In the genomic region with DNA sequence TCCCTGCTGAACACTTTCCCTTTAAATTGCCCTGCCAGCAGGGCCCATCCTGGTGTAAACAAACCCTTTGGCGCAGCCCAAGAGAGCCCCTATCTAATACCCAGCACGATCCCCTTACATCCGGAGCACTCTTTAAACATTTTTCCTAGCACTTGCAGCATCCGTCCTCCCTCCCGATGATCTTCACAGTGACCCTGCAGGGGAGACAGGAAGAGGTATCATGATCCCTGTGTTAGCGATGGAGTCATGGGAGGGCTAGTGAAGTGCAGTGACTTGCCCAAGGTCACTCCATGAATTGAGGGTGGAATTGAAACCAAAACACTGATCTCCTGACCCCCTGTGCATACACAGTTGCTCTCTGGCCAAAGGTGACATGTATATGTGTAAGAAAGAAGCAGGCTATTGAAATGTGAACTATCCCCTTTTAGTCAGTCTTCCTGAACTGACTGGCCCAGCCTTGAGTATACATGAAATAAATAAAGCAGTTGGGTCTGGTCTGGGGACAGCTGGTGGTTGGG, we compare ENCODE assay signal across 12 cellular contexts. TPM values are rescaled to one million over a fixed set of nuclear protein-coding genes. Genes with fewer than 3 reads are reported as not detected.
DNase-seq lines count a peak whose midpoint lies in the region; ATAC-seq and TF ChIP-seq lines count a peak whose summit lies in the region.
"Had no signal": no experiment of that assay in that cellular context is flagged by ENCODE, and none has a peak within 500 bp of the region (broad histone marks: within the 10 kb centered on the region; RNA-seq: fewer than 3 reads in every experiment).

No MANE protein-coding gene starts in this region.

- no peak overlapping the region for H3K4me3 ChIP-seq in cardiac muscle cell
- H3K4me3 ChIP-seq in right atrium auricular region, result no peak overlapping the region
- no peak overlapping the region for H3K4me3 ChIP-seq in PC-3 (ENCODE audit: low read length)
- H3K4me3 ChIP-seq: ovary, transverse colon had no signal

- H3K36me3 Mint-ChIP-seq in stimulated activated naive B cell treated with anti-CD40 and anti-IgM and Interleukin-4, amounts not matched to agents 10 μg/mL and 1 μg/mL and 100 μg/mL, for 72 hours, result peaks cover 51 to 66% of the 10 kb centered on the region in 2 donors

- no peaks in the 10 kb centered on the region for H3K27me3 Mint-ChIP-seq in stimulated activated naive B cell treated with anti-CD40 and anti-IgM and Interleukin-4, amounts not matched to agents 10 μg/mL and 1 μg/mL and 100 μg/mL, for 72 hours

- H3K27me3 ChIP-seq in cardiac muscle cell (no peaks in the 10 kb centered on the region), right atrium auricular region (no peaks in the 10 kb centered on the region), PC-3 (ENCODE audit: low read length) (no peaks in the 10 kb centered on the region)
- H3K27me3 ChIP-seq: ovary, transverse colon had no signal

- POLR2A ChIA-PET in PC-3 (lab: Charles Lee; ENCODE audit: unreplicated experiment), result no interaction called here

- no peak overlapping the region for H3K9ac ChIP-seq in PC-3 (ENCODE audit: low read length)

- H3K9me3 Mint-ChIP-seq in stimulated activated naive B cell treated with anti-CD40 and anti-IgM and Interleukin-4, amounts not matched to agents 10 μg/mL and 1 μg/mL and 100 μg/mL, for 72 hours, result peaks cover 6 to 13% of the 10 kb centered on the region in 2 donors

- peak; percentile 10; the same call in 1 of the 2 replicates for ATAC-seq in PC-3
- peak; percentile 10 to 25 for ATAC-seq in stimulated activated naive B cell treated with anti-CD40 and anti-IgM and Interleukin-4, amounts not matched to agents 10 μg/mL and 1 μg/mL and 100 μg/mL, for 72 hours (replicated peaks)

- no peaks in the 10 kb centered on the region for H4K20me1 ChIP-seq in PC-3 (ENCODE audit: low read length)

- H3K36me3 ChIP-seq in cardiac muscle cell (peaks cover 23% of the 10 kb centered on the region), right atrium auricular region (peaks cover 36% of the 10 kb centered on the region), PC-3 (ENCODE audit: low read depth, low read length) (0 out of 2 replicates have a peak, but pooled peaks cover 3% of the 10 kb centered on the region)
- H3K36me3 ChIP-seq: ovary had no signal

- no peaks in the 10 kb centered on the region for H3K4me1 ChIP-seq in cardiac muscle cell (ENCODE audit: low read depth)
- peaks cover 0 to 11% of the 10 kb centered on the region in 2 donors for H3K4me1 ChIP-seq in right atrium auricular region
- H3K4me1 ChIP-seq in PC-3 (ENCODE audit: insufficient read depth, low read length), result no peaks in the 10 kb centered on the region

- H3K9me2 ChIP-seq in PC-3 (replicated peaks; ENCODE audit: low read length), result no peaks in the 10 kb centered on the region

- no peaks in the 10 kb centered on the region for H3K79me2 ChIP-seq in PC-3 (ENCODE audit: low read length)

- no peaks in the 10 kb centered on the region for H3F3A ChIP-seq in PC-3 (ENCODE audit: low read length, unreplicated experiment)

- no TSS peak for BruUV-seq in PC-3 (replicated peaks; lab: Mats Ljungman, UMichigan)

- H3K9me3 ChIP-seq in cardiac muscle cell (ENCODE audit: low read depth), result no peaks in the 10 kb centered on the region
- H3K9me3 ChIP-seq in right atrium auricular region, result peaks cover 4 to 7% of the 10 kb centered on the region in 2 donors
- no peaks in the 10 kb centered on the region for H3K9me3 ChIP-seq in PC-3 (ENCODE audit: low read length)
- H3K9me3 ChIP-seq: ovary, transverse colon had no signal

- H3K27ac ChIP-seq in cardiac muscle cell (peak overlapping the region; percentile 8), right atrium auricular region (no peak overlapping the region), PC-3 (ENCODE audit: low read length) (no peak overlapping the region)
- H3K27ac ChIP-seq: ovary, RWPE1, transverse colon had no signal

- intact Hi-C loops in PC-3 (cut with micrococcal nuclease), result loop anchor here (5.0 kb wide), 3 partner anchors 78 to 178 kb away; a partner anchor contains a TSS
- intact Hi-C loops in posterior vena cava (cut with DNase I), result loop anchor here (2.0 to 5.0 kb wide), 2 partner anchors 71 to 78 kb away; no protein-coding TSS in a partner anchor

- CTCF ChIA-PET in PC-3 (lab: Charles Lee), result interaction anchor here (0.5 to 1.2 kb wide), 6 partner anchors 9 to 175 kb away, joined by 3 to 11 read pairs (median 4); no protein-coding TSS in a partner anchor

- H3K4me3 Mint-ChIP-seq in stimulated activated naive B cell treated with anti-CD40 and anti-IgM and Interleukin-4, amounts not matched to agents 10 μg/mL and 1 μg/mL and 100 μg/mL, for 72 hours, result no peak overlapping the region

- H2AFZ ChIP-seq in PC-3 (ENCODE audit: low read length), result no peak overlapping the region

- no peak for TF ChIP-seq CTCF in cardiac muscle cell (IDR thresholded peaks at IDR 0.05; ENCODE audit: low read depth, low read length)
- TF ChIP-seq CTCF in right atrium auricular region (IDR thresholded peaks at IDR 0.05), result no peak
- TF ChIP-seq CTCF in PC-3 (conservative IDR thresholded peaks at IDR 0.05; ENCODE audit: low read depth, low read length), result no peak

- peaks cover 3 to 10% of the 10 kb centered on the region in 2 donors for H3K4me1 Mint-ChIP-seq in stimulated activated naive B cell treated with anti-CD40 and anti-IgM and Interleukin-4, amounts not matched to agents 10 μg/mL and 1 μg/mL and 100 μg/mL, for 72 hours

- H3K27ac Mint-ChIP-seq in stimulated activated naive B cell treated with anti-CD40 and anti-IgM and Interleukin-4, amounts not matched to agents 10 μg/mL and 1 μg/mL and 100 μg/mL, for 72 hours, result peak overlapping the region; percentile 4

- DNase-seq in cardiac muscle cell (ENCODE audit: low read depth in 1 of 2, low spot score in 1 of 2) (no peak), right atrium auricular region (ENCODE audit: low spot score) (no peak), PC-3 (no peak), iPS-NIHi7 (ENCODE audit: extremely low spot score) (peak; percentile 42), germinal center (ENCODE audit: low spot score) (no peak), posterior vena cava (ENCODE audit: low spot score) (no peak), NCI-H226 (no peak)
- DNase-seq in stimulated activated naive B cell treated with anti-CD40 and anti-IgM and Interleukin-4, amounts not matched to agents 10 μg/mL and 1 μg/mL and 100 μg/mL, for 72 hours, result no peak
- DNase-seq: GF-D8 had no signal

- no peak overlapping the region for H3K4me2 ChIP-seq in PC-3 (ENCODE audit: low read length)

RNA-seq across cellular contexts. Expression of a gene that starts 9.8 kb away (rescaled TPM):
- total RNA-seq in cardiac muscle cell (1.3 and 3.7 TPM in 2 replicates), right atrium auricular region (1 to 10 TPM; 1.0 to 1.7 TPM), PC-3 (2014; rRNA removed) (1.1 and 2.5 TPM in 2 replicates), posterior vena cava (10 to 100 TPM; 10.3 to 11.4 TPM)
- polyA plus RNA-seq in cardiac muscle cell, result 0.13 and 1.0 TPM in 2 replicates
